ENCODE assay signal across 1 cellular context in the genomic region with DNA sequence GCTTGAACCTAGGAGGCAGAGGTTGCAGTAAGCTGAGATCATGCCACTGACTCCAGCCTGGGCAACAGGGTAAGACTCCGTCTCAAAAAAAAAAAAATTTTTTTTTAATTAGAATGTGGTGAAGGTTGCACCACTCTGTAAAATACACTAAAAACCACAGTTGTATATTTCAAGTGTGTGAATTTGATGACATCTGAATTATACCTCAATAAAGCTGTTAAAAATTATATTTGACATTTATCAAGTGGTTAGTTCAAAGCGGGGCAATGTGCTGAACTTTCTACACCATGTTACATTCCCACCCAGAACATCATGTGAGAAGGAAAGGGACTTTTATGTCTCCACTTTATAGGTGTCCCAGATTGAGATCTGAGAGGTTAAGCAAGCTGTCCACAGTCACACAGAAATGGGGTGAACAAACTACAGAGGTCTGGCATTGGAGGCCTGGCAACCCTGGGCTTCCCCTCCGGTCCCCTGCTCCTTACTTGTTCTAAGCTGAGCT.
TF ChIP-seq lines count a peak whose summit lies in the region.

No MANE protein-coding gene starts in this region.

TF ChIP-seq in K562, 482 proteins besides CTCF, POLR2A, EP300 and RAD21:
- TF ChIP-seq MECOM (CRISPR knock-in tag; IDR thresholded peaks at IDR 0.05) (no peak), ZFP36 (IDR thresholded peaks at IDR 0.05; ENCODE audit: low read depth, low read length, partially characterized antibody) (peak; percentile 41), RBM25 (IDR thresholded peaks at IDR 0.05; ENCODE audit: low read depth, low read length, severe bottlenecking) (peak; percentile 52), PHF20 (IDR thresholded peaks at IDR 0.05; ENCODE audit: partially characterized antibody) (no peak), LEF1 (IDR thresholded peaks at IDR 0.05) (no peak)
- TF ChIP-seq, protein P1, sequence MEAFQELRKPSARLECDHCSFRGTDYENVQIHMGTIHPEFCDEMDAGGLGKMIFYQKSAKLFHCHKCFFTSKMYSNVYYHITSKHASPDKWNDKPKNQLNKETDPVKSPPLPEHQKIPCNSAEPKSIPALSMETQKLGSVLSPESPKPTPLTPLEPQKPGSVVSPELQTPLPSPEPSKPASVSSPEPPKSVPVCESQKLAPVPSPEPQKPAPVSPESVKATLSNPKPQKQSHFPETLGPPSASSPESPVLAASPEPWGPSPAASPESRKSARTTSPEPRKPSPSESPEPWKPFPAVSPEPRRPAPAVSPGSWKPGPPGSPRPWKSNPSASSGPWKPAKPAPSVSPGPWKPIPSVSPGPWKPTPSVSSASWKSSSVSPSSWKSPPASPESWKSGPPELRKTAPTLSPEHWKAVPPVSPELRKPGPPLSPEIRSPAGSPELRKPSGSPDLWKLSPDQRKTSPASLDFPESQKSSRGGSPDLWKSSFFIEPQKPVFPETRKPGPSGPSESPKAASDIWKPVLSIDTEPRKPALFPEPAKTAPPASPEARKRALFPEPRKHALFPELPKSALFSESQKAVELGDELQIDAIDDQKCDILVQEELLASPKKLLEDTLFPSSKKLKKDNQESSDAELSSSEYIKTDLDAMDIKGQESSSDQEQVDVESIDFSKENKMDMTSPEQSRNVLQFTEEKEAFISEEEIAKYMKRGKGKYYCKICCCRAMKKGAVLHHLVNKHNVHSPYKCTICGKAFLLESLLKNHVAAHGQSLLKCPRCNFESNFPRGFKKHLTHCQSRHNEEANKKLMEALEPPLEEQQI (IDR thresholded peaks at IDR 0.05): no peak
- TF ChIP-seq, protein P2, sequence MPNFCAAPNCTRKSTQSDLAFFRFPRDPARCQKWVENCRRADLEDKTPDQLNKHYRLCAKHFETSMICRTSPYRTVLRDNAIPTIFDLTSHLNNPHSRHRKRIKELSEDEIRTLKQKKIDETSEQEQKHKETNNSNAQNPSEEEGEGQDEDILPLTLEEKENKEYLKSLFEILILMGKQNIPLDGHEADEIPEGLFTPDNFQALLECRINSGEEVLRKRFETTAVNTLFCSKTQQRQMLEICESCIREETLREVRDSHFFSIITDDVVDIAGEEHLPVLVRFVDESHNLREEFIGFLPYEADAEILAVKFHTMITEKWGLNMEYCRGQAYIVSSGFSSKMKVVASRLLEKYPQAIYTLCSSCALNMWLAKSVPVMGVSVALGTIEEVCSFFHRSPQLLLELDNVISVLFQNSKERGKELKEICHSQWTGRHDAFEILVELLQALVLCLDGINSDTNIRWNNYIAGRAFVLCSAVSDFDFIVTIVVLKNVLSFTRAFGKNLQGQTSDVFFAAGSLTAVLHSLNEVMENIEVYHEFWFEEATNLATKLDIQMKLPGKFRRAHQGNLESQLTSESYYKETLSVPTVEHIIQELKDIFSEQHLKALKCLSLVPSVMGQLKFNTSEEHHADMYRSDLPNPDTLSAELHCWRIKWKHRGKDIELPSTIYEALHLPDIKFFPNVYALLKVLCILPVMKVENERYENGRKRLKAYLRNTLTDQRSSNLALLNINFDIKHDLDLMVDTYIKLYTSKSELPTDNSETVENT (CRISPR knock-in tag; IDR thresholded peaks at IDR 0.05): no peak
- TF ChIP-seq, protein P3, sequence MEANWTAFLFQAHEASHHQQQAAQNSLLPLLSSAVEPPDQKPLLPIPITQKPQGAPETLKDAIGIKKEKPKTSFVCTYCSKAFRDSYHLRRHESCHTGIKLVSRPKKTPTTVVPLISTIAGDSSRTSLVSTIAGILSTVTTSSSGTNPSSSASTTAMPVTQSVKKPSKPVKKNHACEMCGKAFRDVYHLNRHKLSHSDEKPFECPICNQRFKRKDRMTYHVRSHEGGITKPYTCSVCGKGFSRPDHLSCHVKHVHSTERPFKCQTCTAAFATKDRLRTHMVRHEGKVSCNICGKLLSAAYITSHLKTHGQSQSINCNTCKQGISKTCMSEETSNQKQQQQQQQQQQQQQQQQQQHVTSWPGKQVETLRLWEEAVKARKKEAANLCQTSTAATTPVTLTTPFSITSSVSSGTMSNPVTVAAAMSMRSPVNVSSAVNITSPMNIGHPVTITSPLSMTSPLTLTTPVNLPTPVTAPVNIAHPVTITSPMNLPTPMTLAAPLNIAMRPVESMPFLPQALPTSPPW (CRISPR knock-in tag; IDR thresholded peaks at IDR 0.05): no peak
